In the genomic region with DNA sequence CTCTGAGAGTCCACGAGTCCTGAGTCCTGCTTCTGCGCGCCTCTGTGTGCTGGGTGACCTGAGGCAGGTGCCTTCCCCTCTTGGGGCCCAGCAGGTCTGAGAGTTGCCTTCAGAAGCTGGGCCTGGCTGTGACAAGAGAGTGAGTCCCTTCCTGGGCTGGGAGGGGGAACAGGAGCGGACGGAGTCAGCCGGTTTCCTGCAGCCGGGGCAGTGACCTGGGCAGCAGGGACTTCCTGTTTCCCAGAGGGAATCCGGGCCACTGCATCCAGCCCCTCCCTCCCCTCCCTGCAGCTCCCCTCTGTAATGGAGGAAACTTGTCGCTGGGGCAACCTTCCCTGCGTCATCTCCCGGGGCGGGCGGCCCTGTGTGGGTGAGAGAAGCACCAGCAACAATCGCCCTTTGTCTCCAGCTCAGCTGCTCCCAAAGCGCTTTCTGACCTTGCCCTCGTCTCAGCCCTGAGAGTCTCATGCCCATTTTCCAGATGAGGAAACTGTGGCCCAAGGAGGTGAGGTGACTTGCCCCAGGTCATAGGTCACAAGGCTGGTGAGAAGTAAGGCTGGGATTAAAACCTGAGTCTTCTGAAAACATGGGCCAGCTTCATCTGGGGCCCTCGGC, we compare ENCODE assay signal across 10 cellular contexts.
DNase-seq lines count a peak whose midpoint lies in the region; ATAC-seq and TF ChIP-seq lines count a peak whose summit lies in the region.
"Had no signal": no experiment of that assay in that cellular context is flagged by ENCODE, and none has a peak within 500 bp of the region (broad histone marks: within the 10 kb centered on the region; RNA-seq: fewer than 3 reads in every experiment).

No MANE protein-coding gene starts in this region.

- H4K8ac ChIP-seq in mesenchymal stem cell (ENCODE audit: low read length), result peak overlapping the region; percentile 74

- H2BK5ac ChIP-seq in mesenchymal stem cell (ENCODE audit: low read depth, low read length, poor library complexity, severe bottlenecking), result no peak overlapping the region

- in situ Hi-C loops in transverse colon (cut with MboI; ENCODE audit: low pct_ligation_motif_present in 1 of 4, low pct_unique_long_range_greater_than_20kb in 1 of 4, low sequenced_read_pairs in 3 of 4), result no loop called here

- H2AK5ac ChIP-seq in mesenchymal stem cell (ENCODE audit: low read length, severe bottlenecking), result peak overlapping the region; percentile 59

- H3K79me1 ChIP-seq in mesenchymal stem cell (replicated peaks; ENCODE audit: low read length, poor library complexity, severe bottlenecking), result no peaks in the 10 kb centered on the region

- H3K4me1 ChIP-seq in endodermal cell (ENCODE audit: control insufficient read depth, insufficient read depth, low read length), result peaks cover 6% of the 10 kb centered on the region
- H3K4me1 ChIP-seq in mesenchymal stem cell (ENCODE audit: control insufficient read depth, insufficient read depth, low read depth, low read length), result peaks cover 19% of the 10 kb centered on the region
- H3K4me1 ChIP-seq in transverse colon, result peaks cover 0 to 11% (median 10%) of the 10 kb centered on the region in 4 donors

- peak overlapping the region in 1 of 2 experiments; percentile 73 for H2BK12ac ChIP-seq in mesenchymal stem cell (ENCODE audit: low read length in 2 of 2)

- H3K4ac ChIP-seq in mesenchymal stem cell (ENCODE audit: low read depth in 1 of 2, low read length in 2 of 2), result peak overlapping the region; percentile 7 to 85

- no peaks in the 10 kb centered on the region for H3K9me3 ChIP-seq in endodermal cell (ENCODE audit: control insufficient read depth, low read length)
- no peaks in the 10 kb centered on the region for H3K9me3 ChIP-seq in mesenchymal stem cell (ENCODE audit: control insufficient read depth, low read length)
- H3K9me3 ChIP-seq in transverse colon, result no peaks in the 10 kb centered on the region

- no peak overlapping the region for H3K4me3 Mint-ChIP-seq in endodermal cell

- H3K18ac ChIP-seq in mesenchymal stem cell (ENCODE audit: low read depth in 1 of 2, low read length in 2 of 2), result peak overlapping the region; percentile 14 to 92

- H3K27me3 ChIP-seq in endodermal cell (ENCODE audit: control insufficient read depth, insufficient read depth, low read length, poor library complexity, severe bottlenecking) (no peaks in the 10 kb centered on the region), mesenchymal stem cell (ENCODE audit: control insufficient read depth in 1 of 2, insufficient read depth in 1 of 2, low read length in 2 of 2) (peaks cover 0 to 86% of the 10 kb centered on the region in 2 experiments), transverse colon (peaks cover 8% of the 10 kb centered on the region)

- WGBS in endodermal cell (ENCODE audit: insufficient coverage in 1 of 2, insufficient read length in 1 of 2), 2 experiments, result 66 to 71% methylated on average over 4 to 16 of the region's 17 CpGs
- WGBS in mesenchymal stem cell, result 44% methylated on average over 13 of the region's 17 CpGs
- WGBS in transverse colon (ENCODE audit: low coverage in 1 of 2), 2 donors, result 28% methylated on average over 15 of the region's 17 CpGs; no CpG with 5 or more reads in 1 of the 2 donors

- intact Hi-C loops in transverse colon (cut with DNase I; ENCODE audit: low total_unique reads), result no loop called here

- H3K36me3 Mint-ChIP-seq in endodermal cell (ENCODE audit: low read depth), result no peaks in the 10 kb centered on the region

- H4K91ac ChIP-seq in mesenchymal stem cell (ENCODE audit: low read length), result peak overlapping the region; percentile 59

- peak overlapping the region; percentile 2 for H2BK15ac ChIP-seq in mesenchymal stem cell (ENCODE audit: low read depth, poor library complexity, severe bottlenecking)

- TF ChIP-seq EP300 in transverse colon (IDR thresholded peaks at IDR 0.05; ENCODE audit: low read depth), result no peak

- peak overlapping the region; percentile 78 for H2AFZ ChIP-seq in mesenchymal stem cell (ENCODE audit: low read depth, low read length)
- H2AFZ ChIP-seq: PC-9 had no signal

- H3K27ac ChIP-seq in endodermal cell (ENCODE audit: low read depth, low read length) (peak overlapping the region; percentile 51), mesenchymal stem cell (ENCODE audit: low read length, poor library complexity, severe bottlenecking) (no peak overlapping the region), transverse colon (peak overlapping the region; percentile 6 to 52 (median 46))
- H3K27ac ChIP-seq: PC-9 had no signal

- no peaks in the 10 kb centered on the region for H3K27me3 Mint-ChIP-seq in endodermal cell (ENCODE audit: insufficient read depth)

- DNase-seq in NCI-H748 (lab: John Stamatoyannopoulos, UW; ENCODE audit: unreplicated experiment), result peak; percentile 31
- DNase-seq in NCI-H748 treated with DMSO at 0.1 percent for 48 hours (lab: John Stamatoyannopoulos, UW), result no peak
- peak; percentile 85 for DNase-seq in endodermal cell
- DNase-seq in mesenchymal stem cell, result peak; percentile 81
- DNase-seq in transverse colon, result peak; percentile 80
- no peak for DNase-seq in cortex of kidney (lab: John Stamatoyannopoulos, UW)
- DNase-seq in OCI-M1 (lab: John Stamatoyannopoulos, UW), result no peak
- DNase-seq: stimulated activated CD4-positive, alpha-beta T cell treated with anti-CD3 and anti-CD28 coated beads, Interleukin-4, amount 100 ng/mL, for 1 hour had no signal

- H3K4me3 ChIP-seq in endodermal cell (ENCODE audit: low read length), result no peak overlapping the region
- H3K4me3 ChIP-seq in mesenchymal stem cell (ENCODE audit: insufficient read depth in 1 of 2, low read depth in 1 of 2, low read length in 2 of 2), result no peak overlapping the region
- H3K4me3 ChIP-seq in transverse colon, result no peak overlapping the region
- H3K4me3 ChIP-seq: PC-9 had no signal

- peak overlapping the region; percentile 55 for H3K27ac Mint-ChIP-seq in endodermal cell

- no peaks in the 10 kb centered on the region for H3K9me3 Mint-ChIP-seq in endodermal cell

- TF ChIP-seq CTCF in endodermal cell (conservative IDR thresholded peaks at IDR 0.05), result no peak
- no peak for TF ChIP-seq CTCF in transverse colon (IDR thresholded peaks at IDR 0.05)

- no peak overlapping the region for H3K9ac ChIP-seq in endodermal cell (ENCODE audit: extremely low read depth, low read length, poor library complexity, severe bottlenecking)
- H3K9ac ChIP-seq in mesenchymal stem cell (ENCODE audit: low read length), result no peak overlapping the region

- H3K23ac ChIP-seq in mesenchymal stem cell (ENCODE audit: low read length in 2 of 2), result no peak overlapping the region

- H3K4me2 ChIP-seq in mesenchymal stem cell (ENCODE audit: low read length, poor library complexity, severe bottlenecking), result no peak overlapping the region
- H3K4me2 ChIP-seq: PC-9 had no signal

- no peaks in the 10 kb centered on the region for H3K36me3 ChIP-seq in endodermal cell (ENCODE audit: control insufficient read depth, insufficient read depth, low read length)
- no peaks in the 10 kb centered on the region for H3K36me3 ChIP-seq in mesenchymal stem cell (ENCODE audit: control insufficient read depth in 1 of 2, insufficient read depth in 2 of 2, low read depth in 1 of 2, low read length in 2 of 2)
- no peaks in the 10 kb centered on the region for H3K36me3 ChIP-seq in transverse colon

- H3K14ac ChIP-seq in mesenchymal stem cell (ENCODE audit: low read length in 2 of 2), result peak overlapping the region in 1 of 2 experiments; percentile 81

- H3K4me1 Mint-ChIP-seq in endodermal cell, result peaks cover 25% of the 10 kb centered on the region

- TF ChIP-seq POLR2A in transverse colon (IDR thresholded peaks at IDR 0.05), result no peak

- ATAC-seq in GM18909 (IDR thresholded peaks at IDR 0.05; ENCODE audit: poor library complexity, unreplicated experiment), result no peak

- H2BK120ac ChIP-seq in mesenchymal stem cell (ENCODE audit: low read depth, low read length), result no peak overlapping the region

Comparison
In these comparisons a context has a peak if more than half of its experiments do, and no peak if none do; other contexts are left out.
1. DNase-seq: peak in NCI-H748 (single experiment), endodermal cell (single experiment), mesenchymal stem cell (single experiment) and transverse colon (single experiment); none in NCI-H748 treated with DMSO at 0.1 percent for 48 hours (single experiment), cortex of kidney (single experiment) and OCI-M1 (single experiment).